8 cellular contexts compared by ENCODE assay signal in genomic region chr12:56469007-56469930, GRCh38. TPM values are rescaled to one million over a fixed set of nuclear protein-coding genes. Genes with fewer than 3 reads are reported as not detected.
A peak's percentile ranks its signal among the peaks of the same experiment; 100 is the strongest.
DNase-seq lines count a peak whose midpoint lies in the region; TF ChIP-seq lines count a peak whose summit lies in the region.

No MANE protein-coding gene starts in this region.

- H3K9ac ChIP-seq in HUES48 (ENCODE audit: low read depth, low read length): peak overlapping the region; percentile 99
- H3K9ac ChIP-seq in skeletal muscle satellite cell (ENCODE audit: low read depth, low read length): peak overlapping the region; percentile 99

- H3K4me3 Mint-ChIP-seq in CD14-positive monocyte: peak overlapping the region; percentile 88 to 96
- peak overlapping the region; percentile 98 for H3K4me3 Mint-ChIP-seq in activated T-helper 2 cell treated with anti-CD3 and anti-CD28 coated beads, Interferon-gamma antibody, Interleukin-2, Interleukin-4, amounts not matched to agents 10 μg/mL and 5 μg/mL and 100 μg/mL, durations not matched to agents 14 hours and 24 hours and 36 hours (ENCODE audit: low read depth)

- intact Hi-C loops in CD14-positive monocyte (cut with micrococcal nuclease): loop anchor here (10.0 kb wide), 4 partner anchors 104 to 344 kb away; partner anchors contain the start of genes ESYT1 (in 2 of the 2), APOF (in 1 of the 2), IL23A (in 1 of the 2) and PAN2 (in 1 of the 2)
- intact Hi-C loops in activated T-helper 2 cell treated with anti-CD3 and anti-CD28 coated beads, Interferon-gamma antibody, Interleukin-2, Interleukin-4, amounts not matched to agents 10 μg/mL and 5 μg/mL and 100 μg/mL, durations not matched to agents 14 hours and 24 hours and 36 hours (cut with micrococcal nuclease): loop anchor here (2.0 kb wide), 2 partner anchors 130 to 350 kb away; partner anchors contain the start of genes IL23A and ZC3H10

- no peaks in the 10 kb centered on the region for H3K27me3 ChIP-seq in HUES48 (ENCODE audit: control insufficient read depth, insufficient read depth, low read length)
- no peaks in the 10 kb centered on the region for H3K27me3 ChIP-seq in skeletal muscle satellite cell (ENCODE audit: control insufficient read depth, insufficient read depth, low read length)

- H3K27ac Mint-ChIP-seq in CD14-positive monocyte: peak overlapping the region; percentile 89 to 97 (median 94)
- peak overlapping the region; percentile 98 for H3K27ac Mint-ChIP-seq in activated T-helper 2 cell treated with anti-CD3 and anti-CD28 coated beads, Interferon-gamma antibody, Interleukin-2, Interleukin-4, amounts not matched to agents 10 μg/mL and 5 μg/mL and 100 μg/mL, durations not matched to agents 14 hours and 24 hours and 36 hours

- no peak overlapping the region for H3K27ac ChIP-seq in HUES48 (ENCODE audit: low read depth, low read length)

- H3K4me3 ChIP-seq in HUES48 (ENCODE audit: low read depth, low read length) (peak overlapping the region; percentile 99), skeletal muscle satellite cell (ENCODE audit: low read length) (peak overlapping the region; percentile 76)

- peaks cover 0 to 2% (median 0%) of the 10 kb centered on the region in 3 donors for H3K27me3 Mint-ChIP-seq in CD14-positive monocyte (ENCODE audit: low read depth in 3 of 3)
- H3K27me3 Mint-ChIP-seq in activated T-helper 2 cell treated with anti-CD3 and anti-CD28 coated beads, Interferon-gamma antibody, Interleukin-2, Interleukin-4, amounts not matched to agents 10 μg/mL and 5 μg/mL and 100 μg/mL, durations not matched to agents 14 hours and 24 hours and 36 hours (ENCODE audit: low read depth): no peaks in the 10 kb centered on the region

- DNase-seq in CD14-positive monocyte (ENCODE audit: low spot score) (no peak), hepatic stellate cell (ENCODE audit: low spot score) (peak; percentile 17), ecto neural progenitor cell (ENCODE audit: low spot score) (no peak), NCI-H524 treated with DMSO at 0.1 percent for 48 hours (lab: John Stamatoyannopoulos, UW) (no peak), activated gamma-delta T cell treated with Interleukin-2 at 50 U/mL for 16 hours (no peak)
- DNase-seq in activated T-helper 2 cell treated with anti-CD3 and anti-CD28 coated beads, Interferon-gamma antibody, Interleukin-2, Interleukin-4, amounts not matched to agents 10 μg/mL and 5 μg/mL and 100 μg/mL, durations not matched to agents 14 hours and 24 hours and 36 hours (ENCODE audit: low spot score): no peak

- H3K36me3 ChIP-seq in HUES48 (ENCODE audit: control insufficient read depth, insufficient read depth, low read length) (peaks cover 39% of the 10 kb centered on the region), skeletal muscle satellite cell (ENCODE audit: insufficient read depth, low read length) (peaks cover 8% of the 10 kb centered on the region)

- peak overlapping the region; percentile 83 for H3K4me2 ChIP-seq in skeletal muscle satellite cell (ENCODE audit: low read length)

- H3K4me1 ChIP-seq in HUES48 (ENCODE audit: control insufficient read depth, insufficient read depth, low read length) (no peaks in the 10 kb centered on the region; the same call in 1 of the 2 replicates), skeletal muscle satellite cell (ENCODE audit: control insufficient read depth, insufficient read depth, low read length) (peaks cover 8% of the 10 kb centered on the region)

- H3K4me1 Mint-ChIP-seq in CD14-positive monocyte: peaks cover 28% of the 10 kb centered on the region
- peaks cover 19% of the 10 kb centered on the region for H3K4me1 Mint-ChIP-seq in activated T-helper 2 cell treated with anti-CD3 and anti-CD28 coated beads, Interferon-gamma antibody, Interleukin-2, Interleukin-4, amounts not matched to agents 10 μg/mL and 5 μg/mL and 100 μg/mL, durations not matched to agents 14 hours and 24 hours and 36 hours (ENCODE audit: low read depth)

- H3K36me3 Mint-ChIP-seq in CD14-positive monocyte: peaks cover 3 to 16% of the 10 kb centered on the region in 2 donors
- peaks cover 39% of the 10 kb centered on the region for H3K36me3 Mint-ChIP-seq in activated T-helper 2 cell treated with anti-CD3 and anti-CD28 coated beads, Interferon-gamma antibody, Interleukin-2, Interleukin-4, amounts not matched to agents 10 μg/mL and 5 μg/mL and 100 μg/mL, durations not matched to agents 14 hours and 24 hours and 36 hours (ENCODE audit: low read depth)

- TF ChIP-seq CTCF in CD14-positive monocyte (IDR thresholded peaks at IDR 0.05): no peak

- H3K9me3 ChIP-seq in HUES48 (ENCODE audit: control insufficient read depth, insufficient read depth, low read length): no peaks in the 10 kb centered on the region
- H3K9me3 ChIP-seq in skeletal muscle satellite cell (replicated peaks; ENCODE audit: low read length): no peaks in the 10 kb centered on the region

- H3K9me3 Mint-ChIP-seq in CD14-positive monocyte: no peaks in the 10 kb centered on the region
- no peaks in the 10 kb centered on the region for H3K9me3 Mint-ChIP-seq in activated T-helper 2 cell treated with anti-CD3 and anti-CD28 coated beads, Interferon-gamma antibody, Interleukin-2, Interleukin-4, amounts not matched to agents 10 μg/mL and 5 μg/mL and 100 μg/mL, durations not matched to agents 14 hours and 24 hours and 36 hours

RNA-seq across cellular contexts. Expression of gene SPRYD4, which starts 0.9 kb away (rescaled TPM):
- polyA plus RNA-seq in CD14-positive monocyte: 1 to 10 TPM; 1.3 to 1.4 TPM
- total RNA-seq in activated T-helper 2 cell treated with anti-CD3 and anti-CD28 coated beads, Interferon-gamma antibody, Interleukin-2, Interleukin-4, amounts not matched to agents 10 μg/mL and 5 μg/mL and 100 μg/mL, durations not matched to agents 14 hours and 24 hours and 36 hours: 4.4 and 4.5 TPM in 2 replicates
- 2.2 and 2.3 TPM in 2 replicates for total RNA-seq in skeletal muscle satellite cell (2012; rRNA removed)

RNA-seq across cellular contexts. Expression of gene MIP, which starts 14.8 kb away (rescaled TPM):
- not detected for polyA plus RNA-seq in CD14-positive monocyte
- not detected in 2 replicates for total RNA-seq in activated T-helper 2 cell treated with anti-CD3 and anti-CD28 coated beads, Interferon-gamma antibody, Interleukin-2, Interleukin-4, amounts not matched to agents 10 μg/mL and 5 μg/mL and 100 μg/mL, durations not matched to agents 14 hours and 24 hours and 36 hours
- total RNA-seq in skeletal muscle satellite cell (2012; rRNA removed): not detected in 2 replicates

RNA-seq across cellular contexts. Expression of gene GLS2, which starts 18.7 kb away (rescaled TPM):
- polyA plus RNA-seq in CD14-positive monocyte: not detected
- 1.5 and 3.1 TPM in 2 replicates for total RNA-seq in activated T-helper 2 cell treated with anti-CD3 and anti-CD28 coated beads, Interferon-gamma antibody, Interleukin-2, Interleukin-4, amounts not matched to agents 10 μg/mL and 5 μg/mL and 100 μg/mL, durations not matched to agents 14 hours and 24 hours and 36 hours
- total RNA-seq in skeletal muscle satellite cell (2012; rRNA removed): 0.25 TPM in 1 of 2 replicates, not detected in the other

RNA-seq across cellular contexts. Expression of gene TIMELESS, which starts 20.0 kb away (rescaled TPM):
- 1 to 10 TPM; 1.5 TPM for polyA plus RNA-seq in CD14-positive monocyte
- total RNA-seq in activated T-helper 2 cell treated with anti-CD3 and anti-CD28 coated beads, Interferon-gamma antibody, Interleukin-2, Interleukin-4, amounts not matched to agents 10 μg/mL and 5 μg/mL and 100 μg/mL, durations not matched to agents 14 hours and 24 hours and 36 hours: 43.7 and 45.6 TPM in 2 replicates
- total RNA-seq in skeletal muscle satellite cell (2012; rRNA removed): 4.8 and 6.1 TPM in 2 replicates

RNA-seq across cellular contexts. Expression of gene RBMS2, which starts 52.4 kb away (rescaled TPM):
- 1 to 10 TPM; 5.1 to 6.5 TPM for polyA plus RNA-seq in CD14-positive monocyte
- total RNA-seq in activated T-helper 2 cell treated with anti-CD3 and anti-CD28 coated beads, Interferon-gamma antibody, Interleukin-2, Interleukin-4, amounts not matched to agents 10 μg/mL and 5 μg/mL and 100 μg/mL, durations not matched to agents 14 hours and 24 hours and 36 hours: 7.9 and 11.0 TPM in 2 replicates
- total RNA-seq in skeletal muscle satellite cell (2012; rRNA removed): 6.6 and 7.9 TPM in 2 replicates
